In genomic region chr20:32966881-32967781, GRCh38 we compare ENCODE assay signal across 11 cellular contexts. TPM values are rescaled to one million over a fixed set of nuclear protein-coding genes. Genes with fewer than 3 reads are reported as not detected.
DNase-seq lines count a peak whose midpoint lies in the region; ATAC-seq and TF ChIP-seq lines count a peak whose summit lies in the region.
"Had no signal": no experiment of that assay in that cellular context is flagged by ENCODE, and none has a peak within 500 bp of the region (broad histone marks: within the 10 kb centered on the region; RNA-seq: fewer than 3 reads in every experiment).

No MANE protein-coding gene starts in this region.

- H3K27ac Mint-ChIP-seq in activated naive CD4-positive, alpha-beta T cell treated with anti-CD3 and anti-CD28 coated beads, Interleukin-2, amount 10 ng/mL, durations not matched to agents 7 days and 5 days, result no peak overlapping the region
- H3K27ac Mint-ChIP-seq in osteocyte (ENCODE audit: unreplicated experiment), result no peak overlapping the region

- intact Hi-C loops in prostate gland (cut with DNase I), result no loop called here

- H3K4me3 ChIP-seq in RWPE2 (ENCODE audit: severe bottlenecking) (no peak overlapping the region), prostate gland (no peak overlapping the region)

- CTCF ChIA-PET in activated naive CD4-positive, alpha-beta T cell treated with anti-CD3 and anti-CD28 coated beads, Interleukin-2, amount 10 ng/mL, durations not matched to agents 7 days and 5 days (lab: Charles Lee), result interaction anchor here (0.6 to 3.7 kb wide), 5 partner anchors 9 to 75 kb away, joined by 3 to 19 read pairs (median 4); partner anchors contain the start of gene SUN5

- no peaks in the 10 kb centered on the region for H3K9me3 Mint-ChIP-seq in activated naive CD4-positive, alpha-beta T cell treated with anti-CD3 and anti-CD28 coated beads, Interleukin-2, amount 10 ng/mL, durations not matched to agents 7 days and 5 days
- H3K9me3 Mint-ChIP-seq in osteocyte (ENCODE audit: unreplicated experiment), result no peaks in the 10 kb centered on the region

- H3K4me1 ChIP-seq in RWPE2 (ENCODE audit: insufficient read depth, poor library complexity, severe bottlenecking) (no peaks in the 10 kb centered on the region), prostate gland (replicated peaks) (no peaks in the 10 kb centered on the region)

- peaks cover 19% of the 10 kb centered on the region for H3K4me1 Mint-ChIP-seq in activated naive CD4-positive, alpha-beta T cell treated with anti-CD3 and anti-CD28 coated beads, Interleukin-2, amount 10 ng/mL, durations not matched to agents 7 days and 5 days
- H3K4me1 Mint-ChIP-seq in osteocyte (ENCODE audit: unreplicated experiment), result no peaks in the 10 kb centered on the region

- no peak for ATAC-seq in RWPE2 (ENCODE audit: low read depth)
- no peak for ATAC-seq in GM19455 (IDR thresholded peaks at IDR 0.05; ENCODE audit: unreplicated experiment)
- ATAC-seq in HG03432 (IDR thresholded peaks at IDR 0.05; ENCODE audit: unreplicated experiment), result no peak

- TF ChIP-seq CTCF in RWPE2 (IDR thresholded peaks at IDR 0.05; ENCODE audit: poor library complexity, severe bottlenecking), result no peak
- TF ChIP-seq CTCF in osteocyte (IDR thresholded peaks at IDR 0.05), result no peak
- TF ChIP-seq CTCF in prostate gland (IDR thresholded peaks at IDR 0.05), result no peak

- no peaks in the 10 kb centered on the region for H3K36me3 Mint-ChIP-seq in activated naive CD4-positive, alpha-beta T cell treated with anti-CD3 and anti-CD28 coated beads, Interleukin-2, amount 10 ng/mL, durations not matched to agents 7 days and 5 days
- no peaks in the 10 kb centered on the region for H3K36me3 Mint-ChIP-seq in osteocyte (ENCODE audit: unreplicated experiment)

- WGBS in prostate gland, result 73% methylated on average over 16 of the region's 16 CpGs

- peak overlapping the region; percentile 42 for H3K4me3 Mint-ChIP-seq in activated naive CD4-positive, alpha-beta T cell treated with anti-CD3 and anti-CD28 coated beads, Interleukin-2, amount 10 ng/mL, durations not matched to agents 7 days and 5 days
- no peak overlapping the region for H3K4me3 Mint-ChIP-seq in osteocyte (ENCODE audit: unreplicated experiment)

- H3K36me3 ChIP-seq in RWPE2 (ENCODE audit: low read depth) (no peaks in the 10 kb centered on the region), prostate gland (no peaks in the 10 kb centered on the region)

- H3K9me3 ChIP-seq in RWPE2 (ENCODE audit: severe bottlenecking), result no peaks in the 10 kb centered on the region
- no peaks in the 10 kb centered on the region for H3K9me3 ChIP-seq in prostate gland

- no peak for TF ChIP-seq POLR2A in prostate gland (IDR thresholded peaks at IDR 0.05)

- peak; percentile 27 for DNase-seq in GDM1 (lab: John Stamatoyannopoulos, UW)
- DNase-seq in RWPE2 (ENCODE audit: low spot score), result peak; percentile 75
- DNase-seq in activated naive CD4-positive, alpha-beta T cell treated with anti-CD3 and anti-CD28 coated beads, Interleukin-2, amount 10 ng/mL, durations not matched to agents 7 days and 5 days, result peak; percentile 80
- peak; percentile 80 for DNase-seq in osteocyte (ENCODE audit: extremely low spot score, unreplicated experiment)
- DNase-seq in NCI-H2227 (lab: John Stamatoyannopoulos, UW; ENCODE audit: unreplicated experiment), result no peak
- no peak for DNase-seq in prostate gland (ENCODE audit: low spot score)
- DNase-seq: DMS79, NCI-H2029 had no signal

- H3K27ac ChIP-seq in RWPE2 (ENCODE audit: poor library complexity, severe bottlenecking), result no peak overlapping the region
- H3K27ac ChIP-seq in prostate gland, result no peak overlapping the region

- H3K27me3 ChIP-seq in RWPE2 (ENCODE audit: insufficient read depth, poor library complexity, severe bottlenecking) (peaks cover 3% of the 10 kb centered on the region), prostate gland (replicated peaks; ENCODE audit: insufficient read depth) (no peaks in the 10 kb centered on the region)

- H3K27me3 Mint-ChIP-seq in activated naive CD4-positive, alpha-beta T cell treated with anti-CD3 and anti-CD28 coated beads, Interleukin-2, amount 10 ng/mL, durations not matched to agents 7 days and 5 days, result peaks cover 5% of the 10 kb centered on the region
- H3K27me3 Mint-ChIP-seq in osteocyte (ENCODE audit: unreplicated experiment), result peaks cover 9% of the 10 kb centered on the region

RNA-seq across cellular contexts. Expression of gene SUN5, which starts 37.1 kb away (rescaled TPM):
- not detected in 2 replicates for total RNA-seq in osteocyte
- total RNA-seq in prostate gland, result 1 to 10 TPM in 1 of 2 donors, not detected in 1; 4.7 TPM
- total RNA-seq: mononuclear cell had no signal

RNA-seq across cellular contexts. Expression of gene BPIFB2, which starts 40.4 kb away (rescaled TPM):
- total RNA-seq in osteocyte (not detected in 2 replicates), prostate gland (1 to 10 TPM in 1 of 2 donors, not detected in 1; 5.1 TPM)
- total RNA-seq: mononuclear cell had no signal

Comparison
In these comparisons a context has a peak if more than half of its experiments do, and no peak if none do; other contexts are left out.
1. DNase-seq: peak in GDM1 (single experiment), RWPE2 (single experiment), activated naive CD4-positive, alpha-beta T cell treated with anti-CD3 and anti-CD28 coated beads, Interleukin-2, amount 10 ng/mL, durations not matched to agents 7 days and 5 days (single experiment) and osteocyte (single experiment); none in NCI-H2227 (single experiment) and prostate gland (single experiment).